Comparison of ENCODE assay signal across 1 cellular context in genomic region chr20:32535953-32536823, GRCh38.
A peak's percentile ranks its signal among the peaks of the same experiment; 100 is the strongest.
TF ChIP-seq lines count a peak whose summit lies in the region.

No MANE protein-coding gene starts in this region.

TF ChIP-seq in HepG2, 621 proteins besides CTCF, POLR2A, EP300 and RAD21 (continued from another document and continues in another):
- TF ChIP-seq ZNF224 (CRISPR knock-in tag; IDR thresholded peaks at IDR 0.05), result no peak
- no peak for TF ChIP-seq E2F5 (CRISPR knock-in tag; conservative IDR thresholded peaks at IDR 0.05)
- no peak for TF ChIP-seq IKZF1 (IDR thresholded peaks at IDR 0.05)
- no peak; the same call in 1 of the 2 replicates for TF ChIP-seq AKAP8 (CRISPR knock-in tag; IDR thresholded peaks at IDR 0.05)
- TF ChIP-seq SIX4 (CRISPR knock-in tag; IDR thresholded peaks at IDR 0.05), result no peak
- TF ChIP-seq SIN3B (IDR thresholded peaks at IDR 0.05; ENCODE audit: low read length), result no peak
- TF ChIP-seq TFDP1 (CRISPR knock-in tag; IDR thresholded peaks at IDR 0.05; ENCODE audit: borderline replicate concordance), result peak; percentile 67; the same call in 1 of the 2 replicates
- TF ChIP-seq ZBED4 (CRISPR knock-in tag; IDR thresholded peaks at IDR 0.05; ENCODE audit: borderline replicate concordance), result no peak
- peak; percentile 92 for TF ChIP-seq ZNF333 (CRISPR knock-in tag; IDR thresholded peaks at IDR 0.05; ENCODE audit: borderline replicate concordance)
- TF ChIP-seq TAF1 (CRISPR knock-in tag; IDR thresholded peaks at IDR 0.05), result no peak
- TF ChIP-seq, protein P1, sequence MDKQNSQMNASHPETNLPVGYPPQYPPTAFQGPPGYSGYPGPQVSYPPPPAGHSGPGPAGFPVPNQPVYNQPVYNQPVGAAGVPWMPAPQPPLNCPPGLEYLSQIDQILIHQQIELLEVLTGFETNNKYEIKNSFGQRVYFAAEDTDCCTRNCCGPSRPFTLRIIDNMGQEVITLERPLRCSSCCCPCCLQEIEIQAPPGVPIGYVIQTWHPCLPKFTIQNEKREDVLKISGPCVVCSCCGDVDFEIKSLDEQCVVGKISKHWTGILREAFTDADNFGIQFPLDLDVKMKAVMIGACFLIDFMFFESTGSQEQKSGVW (CRISPR knock-in tag; IDR thresholded peaks at IDR 0.05; ENCODE audit: borderline replicate concordance), result no peak; the same call in 1 of the 2 replicates
- TF ChIP-seq TCF12 (IDR thresholded peaks at IDR 0.05), result no peak
- peak; percentile 45; the same call in 1 of the 2 replicates for TF ChIP-seq TCF12 (CRISPR knock-in tag; IDR thresholded peaks at IDR 0.05)
- peak; percentile 92 for TF ChIP-seq ZNF274 (CRISPR knock-in tag; IDR thresholded peaks at IDR 0.05)
- TF ChIP-seq ZBTB7B (CRISPR knock-in tag; IDR thresholded peaks at IDR 0.05), result no peak; the same call in 1 of the 2 replicates
- no peak for TF ChIP-seq FOXO4 (CRISPR knock-in tag; conservative IDR thresholded peaks at IDR 0.05)
- no peak for TF ChIP-seq SNAPC5 (CRISPR knock-in tag; IDR thresholded peaks at IDR 0.05; ENCODE audit: borderline replicate concordance)
- TF ChIP-seq NFYC (CRISPR knock-in tag; IDR thresholded peaks at IDR 0.05), result no peak; the same call in 1 of the 2 replicates
- no peak for TF ChIP-seq NFE2L1 (CRISPR knock-in tag; IDR thresholded peaks at IDR 0.05; ENCODE audit: borderline replicate concordance)
- TF ChIP-seq ZMAT3 (CRISPR knock-in tag; conservative IDR thresholded peaks at IDR 0.05), result no peak; the same call in 1 of the 2 replicates
- TF ChIP-seq, protein P2, sequence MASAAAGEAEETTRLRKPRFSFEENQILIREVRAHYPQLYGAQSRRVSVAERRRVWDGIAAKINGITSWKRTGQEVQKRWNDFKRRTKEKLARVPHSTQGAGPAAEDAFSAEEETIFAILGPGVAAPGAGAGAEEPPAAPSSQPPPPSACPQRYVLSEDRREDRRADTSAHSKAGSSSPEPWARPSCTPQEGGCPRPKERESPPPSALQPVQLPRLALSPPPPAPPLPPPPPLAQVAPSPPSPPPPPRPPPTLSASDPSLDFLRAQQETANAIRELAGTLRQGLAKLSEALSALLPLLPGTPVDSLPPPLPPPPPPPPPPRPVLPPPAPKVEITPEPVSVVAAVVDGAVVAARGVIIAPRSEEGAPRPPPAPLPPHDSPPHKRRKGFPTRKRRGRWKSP (CRISPR knock-in tag; IDR thresholded peaks at IDR 0.05), result peak; percentile 54; the same call in 1 of the 2 replicates
- TF ChIP-seq ZNF282 (IDR thresholded peaks at IDR 0.05; ENCODE audit: partially characterized antibody), result no peak
- no peak for TF ChIP-seq ZSCAN12 (CRISPR knock-in tag; IDR thresholded peaks at IDR 0.05)
- TF ChIP-seq, protein P3, sequence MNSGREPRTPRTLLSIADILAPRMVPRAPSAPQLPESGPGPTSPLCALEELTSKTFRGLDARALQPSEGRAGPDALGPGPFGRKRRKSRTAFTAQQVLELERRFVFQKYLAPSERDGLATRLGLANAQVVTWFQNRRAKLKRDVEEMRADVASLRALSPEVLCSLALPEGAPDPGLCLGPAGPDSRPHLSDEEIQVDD (CRISPR knock-in tag; IDR thresholded peaks at IDR 0.05; ENCODE audit: borderline replicate concordance), result no peak
- 0 out of 2 replicates have a peak, but pooled peaks have one; percentile 73 for TF ChIP-seq ATF6 (CRISPR knock-in tag; conservative IDR thresholded peaks at IDR 0.05)
- TF ChIP-seq SMAD1 (CRISPR knock-in tag; IDR thresholded peaks at IDR 0.05; ENCODE audit: borderline replicate concordance, low read depth), result no peak
- TF ChIP-seq, protein P4, sequence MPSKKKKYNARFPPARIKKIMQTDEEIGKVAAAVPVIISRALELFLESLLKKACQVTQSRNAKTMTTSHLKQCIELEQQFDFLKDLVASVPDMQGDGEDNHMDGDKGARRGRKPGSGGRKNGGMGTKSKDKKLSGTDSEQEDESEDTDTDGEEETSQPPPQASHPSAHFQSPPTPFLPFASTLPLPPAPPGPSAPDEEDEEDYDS (CRISPR knock-in tag; IDR thresholded peaks at IDR 0.05), result no peak
- no peak for TF ChIP-seq ZNF275 (CRISPR knock-in tag; IDR thresholded peaks at IDR 0.05; ENCODE audit: borderline replicate concordance)
- peak; percentile 49; the same call in 1 of the 2 replicates for TF ChIP-seq SMAD3 (CRISPR knock-in tag; IDR thresholded peaks at IDR 0.05)
- TF ChIP-seq HOXA9 (CRISPR knock-in tag; IDR thresholded peaks at IDR 0.05; ENCODE audit: borderline replicate concordance), result no peak
- no peak for TF ChIP-seq CEBPB (IDR thresholded peaks at IDR 0.05; ENCODE audit: borderline replicate concordance, low read depth, low read length)
- no peak for TF ChIP-seq ZBTB39 (CRISPR knock-in tag; IDR thresholded peaks at IDR 0.05)
- no peak for TF ChIP-seq ZSCAN31 (CRISPR knock-in tag; IDR thresholded peaks at IDR 0.05; ENCODE audit: low read depth)
- TF ChIP-seq ZNF276 (CRISPR knock-in tag; IDR thresholded peaks at IDR 0.05; ENCODE audit: low read depth), result no peak
- TF ChIP-seq, protein P5, sequence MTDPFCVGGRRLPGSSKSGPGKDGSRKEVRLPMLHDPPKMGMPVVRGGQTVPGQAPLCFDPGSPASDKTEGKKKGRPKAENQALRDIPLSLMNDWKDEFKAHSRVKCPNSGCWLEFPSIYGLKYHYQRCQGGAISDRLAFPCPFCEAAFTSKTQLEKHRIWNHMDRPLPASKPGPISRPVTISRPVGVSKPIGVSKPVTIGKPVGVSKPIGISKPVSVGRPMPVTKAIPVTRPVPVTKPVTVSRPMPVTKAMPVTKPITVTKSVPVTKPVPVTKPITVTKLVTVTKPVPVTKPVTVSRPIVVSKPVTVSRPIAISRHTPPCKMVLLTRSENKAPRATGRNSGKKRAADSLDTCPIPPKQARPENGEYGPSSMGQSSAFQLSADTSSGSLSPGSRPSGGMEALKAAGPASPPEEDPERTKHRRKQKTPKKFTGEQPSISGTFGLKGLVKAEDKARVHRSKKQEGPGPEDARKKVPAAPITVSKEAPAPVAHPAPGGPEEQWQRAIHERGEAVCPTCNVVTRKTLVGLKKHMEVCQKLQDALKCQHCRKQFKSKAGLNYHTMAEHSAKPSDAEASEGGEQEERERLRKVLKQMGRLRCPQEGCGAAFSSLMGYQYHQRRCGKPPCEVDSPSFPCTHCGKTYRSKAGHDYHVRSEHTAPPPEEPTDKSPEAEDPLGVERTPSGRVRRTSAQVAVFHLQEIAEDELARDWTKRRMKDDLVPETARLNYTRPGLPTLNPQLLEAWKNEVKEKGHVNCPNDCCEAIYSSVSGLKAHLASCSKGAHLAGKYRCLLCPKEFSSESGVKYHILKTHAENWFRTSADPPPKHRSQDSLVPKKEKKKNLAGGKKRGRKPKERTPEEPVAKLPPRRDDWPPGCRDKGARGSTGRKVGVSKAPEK (CRISPR knock-in tag; IDR thresholded peaks at IDR 0.05; ENCODE audit: borderline replicate concordance), result no peak
- no peak for TF ChIP-seq GZF1 (CRISPR knock-in tag; IDR thresholded peaks at IDR 0.05)
